34 cellular contexts compared by ENCODE assay signal in the genomic region with DNA sequence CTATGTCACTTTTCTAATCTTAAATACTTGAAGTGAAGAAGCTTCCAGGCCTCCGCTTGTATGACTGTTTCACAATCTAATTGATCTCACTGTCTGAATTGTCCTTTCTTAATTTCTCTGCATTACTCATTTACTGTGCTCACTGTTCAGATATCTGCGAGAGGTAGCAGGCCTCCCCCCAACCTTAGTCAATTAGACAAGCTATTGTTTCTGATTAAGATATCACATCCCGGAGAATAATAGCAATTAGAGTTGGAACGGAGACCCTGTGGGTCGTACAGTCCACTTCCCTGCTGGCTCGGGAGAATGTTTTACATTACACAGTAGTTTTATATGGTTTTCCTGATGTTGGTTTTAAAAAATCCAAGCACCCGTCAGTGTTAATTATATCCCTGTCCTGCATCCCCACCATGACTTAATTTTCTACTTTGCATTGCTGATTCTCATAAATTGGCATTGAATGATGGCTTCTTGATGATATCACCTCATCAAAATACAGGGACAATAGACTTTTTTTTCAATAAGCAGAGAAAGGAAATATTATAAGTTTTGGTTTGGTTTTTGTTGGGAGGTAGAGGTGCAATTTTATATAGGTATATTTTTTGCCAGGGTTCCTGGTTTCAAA.
DNase-seq lines count a peak whose midpoint lies in the region; ATAC-seq and TF ChIP-seq lines count a peak whose summit lies in the region.
"Had no signal": no experiment of that assay in that cellular context is flagged by ENCODE, and none has a peak within 500 bp of the region (broad histone marks: within the 10 kb centered on the region; RNA-seq: fewer than 3 reads in every experiment).

No MANE protein-coding gene starts in this region.

- no peak overlapping the region for H3K4me3 Mint-ChIP-seq in naive thymus-derived CD4-positive, alpha-beta T cell
- H3K4me3 Mint-ChIP-seq: B cell; CD14-positive monocyte; CD4-positive, alpha-beta memory T cell; CD4-positive, alpha-beta T cell; CD4-positive, CD25-positive, alpha-beta regulatory T cell; CD8-positive, alpha-beta memory T cell; CD8-positive, alpha-beta T cell had no signal

- peak; percentile 19; the same call in 1 of the 2 replicates for TF ChIP-seq RAD21 in SK-N-SH (IDR thresholded peaks at IDR 0.05; ENCODE audit: low read length)

- H3K4me1 Mint-ChIP-seq in naive thymus-derived CD4-positive, alpha-beta T cell: peaks cover 0 to 2% (median 0%) of the 10 kb centered on the region in 7 donors
- H3K4me1 Mint-ChIP-seq: B cell; CD14-positive monocyte; CD4-positive, CD25-positive, alpha-beta regulatory T cell; CD8-positive, alpha-beta memory T cell had no signal

- H2AFZ ChIP-seq in SK-N-SH (ENCODE audit: low read depth): no peak overlapping the region

- no peak overlapping the region for H3K9ac ChIP-seq in SK-N-SH
- H3K9ac ChIP-seq: BLaER1; BLaER1 treated with 17β-estradiol and CSF1 and Interleukin-3, amounts not matched to agents 10 nM and 100 nM had no signal

- peaks cover 0 to 3% (median 0%) of the 10 kb centered on the region in 5 donors for H3K36me3 Mint-ChIP-seq in naive thymus-derived CD4-positive, alpha-beta T cell
- H3K36me3 Mint-ChIP-seq: CD14-positive monocyte; CD4-positive, alpha-beta memory T cell; CD4-positive, CD25-positive, alpha-beta regulatory T cell; CD8-positive, alpha-beta memory T cell; CD8-positive, alpha-beta T cell had no signal

- H3K4me2 ChIP-seq in SK-N-SH: no peak overlapping the region
- H3K4me2 ChIP-seq: A549; BLaER1; BLaER1 treated with 17β-estradiol and CSF1 and Interleukin-3, amounts not matched to agents 10 nM and 100 nM had no signal

- H4K20me1 ChIP-seq in SK-N-SH (ENCODE audit: insufficient read depth): no peaks in the 10 kb centered on the region
- H4K20me1 ChIP-seq: BLaER1; BLaER1 treated with 17β-estradiol and CSF1 and Interleukin-3, amounts not matched to agents 10 nM and 100 nM had no signal

- H3K27ac ChIP-seq in SK-N-SH (ENCODE audit: low read depth in 2 of 2, low read length in 1 of 2): peak overlapping the region in 1 of 2 experiments; percentile 30; a peak in 1 of 4 replicates
- H3K27ac ChIP-seq in naive thymus-derived CD4-positive, alpha-beta T cell (ENCODE audit: low read depth, low read length): no peak overlapping the region
- H3K27ac ChIP-seq: 22Rv1; A549; BLaER1; BLaER1 treated with 17β-estradiol and CSF1 and Interleukin-3, amounts not matched to agents 10 nM and 100 nM; C4-2B had no signal

- H3F3A ChIP-seq in SK-N-SH (replicated peaks; ENCODE audit: insufficient read depth): no peaks in the 10 kb centered on the region

- ATAC-seq in SK-N-SH treated with all-trans-retinoic acid at 6 μM for 48 hours (no peak), esophagus mucosa (no peak), HG03432 (IDR thresholded peaks at IDR 0.05; ENCODE audit: unreplicated experiment) (no peak)
- no peak for ATAC-seq in naive thymus-derived CD4-positive, alpha-beta T cell
- ATAC-seq: A549; CD8-positive, alpha-beta T cell had no signal

- no peaks in the 10 kb centered on the region for H3K79me2 ChIP-seq in SK-N-SH (ENCODE audit: insufficient read depth)

- H3K9me3 ChIP-seq in BE2C (no peaks in the 10 kb centered on the region), SK-N-SH (no peaks in the 10 kb centered on the region)
- H3K9me3 ChIP-seq in naive thymus-derived CD4-positive, alpha-beta T cell (ENCODE audit: control insufficient read depth in 2 of 3, low read length in 3 of 3): no peaks in the 10 kb centered on the region
- H3K9me3 ChIP-seq: A549; BLaER1; BLaER1 treated with 17β-estradiol and CSF1 and Interleukin-3, amounts not matched to agents 10 nM and 100 nM; Caco-2 had no signal

- peaks cover 24% of the 10 kb centered on the region for H3K4me1 ChIP-seq in BE2C
- H3K4me1 ChIP-seq in SK-N-SH (ENCODE audit: control insufficient read depth in 1 of 2, insufficient read depth in 2 of 2, low read depth in 1 of 2, low read length in 1 of 2): no peaks in the 10 kb centered on the region; a peak in 2 of 4 replicates
- H3K4me1 ChIP-seq in naive thymus-derived CD4-positive, alpha-beta T cell (ENCODE audit: control insufficient read depth in 2 of 2, insufficient read depth in 2 of 2, low read length in 2 of 2): no peaks in the 10 kb centered on the region
- H3K4me1 ChIP-seq: A549, Caco-2 had no signal

- H3K27ac Mint-ChIP-seq in naive thymus-derived CD4-positive, alpha-beta T cell: no peak overlapping the region
- H3K27ac Mint-ChIP-seq: B cell; CD14-positive monocyte; CD4-positive, alpha-beta memory T cell; CD4-positive, alpha-beta T cell; CD4-positive, CD25-positive, alpha-beta regulatory T cell; CD8-positive, alpha-beta memory T cell; CD8-positive, alpha-beta T cell had no signal

- H3K36me3 ChIP-seq in BE2C (no peaks in the 10 kb centered on the region), SK-N-SH (replicated peaks in 1 of 2; ENCODE audit: control insufficient read depth in 1 of 2, insufficient read depth in 2 of 2, low read length in 1 of 2) (no peaks in the 10 kb centered on the region)
- no peaks in the 10 kb centered on the region for H3K36me3 ChIP-seq in naive thymus-derived CD4-positive, alpha-beta T cell (ENCODE audit: control insufficient read depth in 2 of 3, insufficient read depth in 3 of 3, low read length in 3 of 3)
- H3K36me3 ChIP-seq: BLaER1; BLaER1 treated with 17β-estradiol and CSF1 and Interleukin-3, amounts not matched to agents 10 nM and 100 nM had no signal

- POLR2A ChIA-PET in SK-N-SH (lab: Yijun Ruan, JAX): no interaction called here
- POLR2A ChIA-PET in naive thymus-derived CD4-positive, alpha-beta T cell (lab: Charles Lee): no interaction called here

- H3K4me3 ChIP-seq in BE2C (ENCODE audit: low read depth, low read length) (peak overlapping the region; percentile 39), SK-N-SH (ENCODE audit: low read depth in 2 of 2, low read length in 1 of 2) (no peak overlapping the region; a peak in 1 of 4 replicates)
- H3K4me3 ChIP-seq in naive thymus-derived CD4-positive, alpha-beta T cell (ENCODE audit: low read length): no peak overlapping the region
- H3K4me3 ChIP-seq: A549; BLaER1; BLaER1 treated with 17β-estradiol and CSF1 and Interleukin-3, amounts not matched to agents 10 nM and 100 nM had no signal

- H3K9me2 ChIP-seq in SK-N-SH: no peaks in the 10 kb centered on the region

- peaks cover 0 to 2% (median 0%) of the 10 kb centered on the region in 11 donors for H3K9me3 Mint-ChIP-seq in naive thymus-derived CD4-positive, alpha-beta T cell
- H3K9me3 Mint-ChIP-seq: CD4-positive, alpha-beta T cell; CD8-positive, alpha-beta memory T cell; CD8-positive, alpha-beta T cell had no signal

- DNase-seq in BE2C: peak; percentile 63
- peak; percentile 28 for DNase-seq in SK-N-DZ (ENCODE audit: low spot score)
- peak; percentile 14 for DNase-seq in SK-N-SH
- DNase-seq in naive thymus-derived CD4-positive, alpha-beta T cell: no peak
- DNase-seq in DMS153 treated with DMSO at 0.1 percent for 48 hours (lab: John Stamatoyannopoulos, UW; ENCODE audit: unreplicated experiment): no peak
- DNase-seq: 8988T; ACHN; AML-193; C1 segment of cervical spinal cord; Caco-2; Calu3; CD4-positive, alpha-beta memory T cell; CD4-positive, alpha-beta T cell; CD4-positive, CD25-positive, alpha-beta regulatory T cell; CD8-positive, alpha-beta memory T cell; CD8-positive, alpha-beta T cell; COR-L47; DMS 273 treated with DMSO at 0.1 percent for 48 hours; DMS153; DMS53; DMS79; DMS79 treated with DMSO at 0.1 percent for 48 hours; DND-41; EL had no signal

- CTCF ChIA-PET in SK-N-SH (lab: Yijun Ruan, JAX): interaction anchor here (1.0 kb wide), 3 partner anchors 11 to 481 kb away, joined by 3 to 5 read pairs (median 3); no protein-coding TSS in a partner anchor
- CTCF ChIA-PET in naive thymus-derived CD4-positive, alpha-beta T cell (lab: Charles Lee): no interaction called here

- TF ChIP-seq EP300 in SK-N-SH (IDR thresholded peaks at IDR 0.05; ENCODE audit: borderline replicate concordance in 1 of 2, low read depth in 1 of 2, low read length in 1 of 2): peak in 1 of 2 experiments; percentile 69; a peak in 2 of 4 replicates

- TF ChIP-seq CTCF in BE2C (IDR thresholded peaks at IDR 0.05; ENCODE audit: low read depth, low read length) (no peak), SK-N-SH (IDR thresholded peaks at IDR 0.05) (no peak)

- H3K27me3 ChIP-seq in BE2C (no peaks in the 10 kb centered on the region), SK-N-SH (ENCODE audit: insufficient read depth) (no peaks in the 10 kb centered on the region)
- no peaks in the 10 kb centered on the region for H3K27me3 ChIP-seq in naive thymus-derived CD4-positive, alpha-beta T cell (ENCODE audit: control insufficient read depth in 2 of 2, insufficient read depth in 2 of 2, low read length in 2 of 2)
- H3K27me3 ChIP-seq: BLaER1; BLaER1 treated with 17β-estradiol and CSF1 and Interleukin-3, amounts not matched to agents 10 nM and 100 nM had no signal

- intact Hi-C loops in naive thymus-derived CD4-positive, alpha-beta T cell (cut with micrococcal nuclease): loop anchor here in 1 of 2 donors (10.0 kb wide), 1 partner anchor 479 kb away; no protein-coding TSS in a partner anchor

- WGBS in SK-N-SH (ENCODE audit: low lambda C conversion rate): 32% methylated on average over 7 of the region's 7 CpGs

- H3K27me3 Mint-ChIP-seq in naive thymus-derived CD4-positive, alpha-beta T cell: peaks cover 0 to 6% (median 0%) of the 10 kb centered on the region in 5 donors
- H3K27me3 Mint-ChIP-seq: CD4-positive, alpha-beta T cell had no signal

TF ChIP-seq in SK-N-SH, 30 proteins besides CTCF, POLR2A, EP300 and RAD21 (continues in another document):
- TF ChIP-seq CHD2 (IDR thresholded peaks at IDR 0.05; ENCODE audit: low read length, partially characterized antibody) (peak; percentile 10), RFX5 (IDR thresholded peaks at IDR 0.05; ENCODE audit: low read length) (no peak)

Comparison
In these comparisons a context has a peak if more than half of its experiments do, and no peak if none do; other contexts are left out.
1. DNase-seq: peak in BE2C (single experiment), SK-N-DZ (single experiment) and SK-N-SH (single experiment); none in naive thymus-derived CD4-positive, alpha-beta T cell (0 of 9) and DMS153 treated with DMSO at 0.1 percent for 48 hours (single experiment).